In the genomic region with DNA sequence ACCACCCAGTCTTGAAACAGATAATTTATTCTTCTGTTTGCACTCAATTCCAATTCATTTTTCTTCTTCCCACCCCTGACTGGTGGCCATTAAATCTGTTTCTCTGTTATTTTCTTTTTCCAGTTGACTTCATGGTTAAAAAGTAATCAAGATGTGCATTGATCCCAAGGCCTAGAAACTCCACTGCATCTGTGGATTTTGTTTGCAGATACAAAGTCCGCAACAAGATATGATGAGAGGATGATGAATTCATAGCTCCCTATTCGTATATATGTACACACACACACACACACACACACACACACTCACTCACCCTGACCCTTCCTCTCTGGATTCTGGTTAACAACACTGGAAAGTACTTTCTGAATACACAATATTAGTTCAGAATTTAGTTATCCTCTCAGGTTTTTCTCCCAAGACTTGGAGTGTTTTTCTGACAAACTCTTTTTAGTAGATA, we compare ENCODE assay signal across 27 cellular contexts. TPM values are rescaled to one million over a fixed set of nuclear protein-coding genes. Genes with fewer than 3 reads are reported as not detected.
DNase-seq lines count a peak whose midpoint lies in the region; ATAC-seq, FAIRE-seq and TF ChIP-seq lines count a peak whose summit lies in the region.
"Had no signal": no experiment of that assay in that cellular context is flagged by ENCODE, and none has a peak within 500 bp of the region (broad histone marks: within the 10 kb centered on the region; RNA-seq: fewer than 3 reads in every experiment).

No MANE protein-coding gene starts in this region.

- H3K4me2 ChIP-seq in Karpas-422 (ENCODE audit: low read depth, low read length, poor library complexity, severe bottlenecking), result no peak overlapping the region
- no peak overlapping the region for H3K4me2 ChIP-seq in endothelial cell of umbilical vein (ENCODE audit: insufficient read depth, low read length)

- ATAC-seq in HG03108 (IDR thresholded peaks at IDR 0.05; ENCODE audit: unreplicated experiment), result no peak

- H2AFZ ChIP-seq in Karpas-422 (ENCODE audit: low read length) (no peak overlapping the region), endothelial cell of umbilical vein (ENCODE audit: low read depth, low read length) (no peak overlapping the region)

- dilution Hi-C loops in endothelial cell of umbilical vein (cut with MboI; ENCODE audit: extremely low pct_ligation_motif_present, low sequenced_read_pairs), result no loop called here

- CTCF ChIA-PET in endothelial cell of umbilical vein (lab: Charles Lee), result no interaction called here

- peak; percentile 31 for FAIRE-seq in endothelial cell of umbilical vein (lab: Jason Lieb, UNC)
- FAIRE-seq: GM19239, RCC 7860 had no signal

- H3K4me1 Mint-ChIP-seq in type B pancreatic cell (ENCODE audit: unreplicated experiment), result peaks cover 19% of the 10 kb centered on the region

- H3K9me2 ChIP-seq in Karpas-422 (replicated peaks; ENCODE audit: insufficient read depth, low read length), result no peaks in the 10 kb centered on the region

- 34% methylated on average over 2 of the region's 2 CpGs for WGBS in liver
- WGBS in thyroid gland, 2 donors, result 95 to 97% methylated on average over 2 of the region's 2 CpGs

- no peaks in the 10 kb centered on the region for H3K27me3 ChIP-seq in Karpas-422 (ENCODE audit: low read length)
- H3K27me3 ChIP-seq in endothelial cell of umbilical vein (ENCODE audit: control insufficient read depth in 2 of 2, insufficient read depth in 2 of 2, low read length in 2 of 2), result no peaks in the 10 kb centered on the region
- no peaks in the 10 kb centered on the region for H3K27me3 ChIP-seq in liver (ENCODE audit: control insufficient read depth in 4 of 4, insufficient read depth in 4 of 4, low read length in 3 of 4)
- no peaks in the 10 kb centered on the region for H3K27me3 ChIP-seq in thyroid gland
- H3K27me3 ChIP-seq in dorsolateral prefrontal cortex, result no peaks in the 10 kb centered on the region

- H3K27me3 Mint-ChIP-seq in type B pancreatic cell, result no peaks in the 10 kb centered on the region
- H3K27me3 Mint-ChIP-seq: CD4-positive, alpha-beta memory T cell had no signal

- H3K79me2 ChIP-seq in Karpas-422 (ENCODE audit: low read length) (no peaks in the 10 kb centered on the region), endothelial cell of umbilical vein (ENCODE audit: control insufficient read depth, insufficient read depth, low read length) (no peaks in the 10 kb centered on the region)

- H3K27ac Mint-ChIP-seq in type B pancreatic cell, result peak overlapping the region; percentile 22

- POLR2A ChIA-PET in endothelial cell of umbilical vein (lab: Charles Lee), result no interaction called here

- TF ChIP-seq CTCF in endothelial cell of umbilical vein (IDR thresholded peaks at IDR 0.05; ENCODE audit: extremely low read depth in 1 of 2, insufficient read depth in 1 of 2, low read depth in 1 of 2, low read length in 2 of 2), result no peak
- no peak for TF ChIP-seq CTCF in liver (IDR thresholded peaks at IDR 0.05; ENCODE audit: low read depth, low read length, missing input control)
- no peak for TF ChIP-seq CTCF in type B pancreatic cell (conservative IDR thresholded peaks at IDR 0.05)
- no peak for TF ChIP-seq CTCF in thyroid gland (IDR thresholded peaks at IDR 0.05)
- TF ChIP-seq CTCF in dorsolateral prefrontal cortex (IDR thresholded peaks at IDR 0.05 in 54 of 56, conservative IDR thresholded peaks at IDR 0.05 in 2 of 56; ENCODE audit: low read depth in 1 of 56, partially characterized antibody in 56 of 56), result no peak

- H3K4me1 ChIP-seq in Karpas-422 (ENCODE audit: low read length), result peaks cover 82% of the 10 kb centered on the region
- no peaks in the 10 kb centered on the region for H3K4me1 ChIP-seq in endothelial cell of umbilical vein (ENCODE audit: control insufficient read depth, extremely low read depth, insufficient read depth, low read length)
- H3K4me1 ChIP-seq in liver (ENCODE audit: control insufficient read depth in 4 of 4, insufficient read depth in 4 of 4, low read length in 3 of 4), result peaks cover 0 to 28% (median 17%) of the 10 kb centered on the region in 4 donors
- H3K4me1 ChIP-seq in thyroid gland, result no peaks in the 10 kb centered on the region

- H3K9me3 ChIP-seq in Karpas-422 (ENCODE audit: low read length) (no peaks in the 10 kb centered on the region), endothelial cell of umbilical vein (replicated peaks; ENCODE audit: control insufficient read depth, insufficient read depth, low read length) (no peaks in the 10 kb centered on the region), liver (ENCODE audit: control insufficient read depth in 4 of 4, low read length in 3 of 4) (no peaks in the 10 kb centered on the region), thyroid gland (no peaks in the 10 kb centered on the region)

- intact Hi-C loops in endothelial cell of umbilical vein (cut with micrococcal nuclease), result no loop called here
- intact Hi-C loops in thyroid gland (cut with DNase I), result loop anchor here (10.0 kb wide), 1 partner anchor 149 kb away; no protein-coding TSS in a partner anchor
- intact Hi-C loops in dorsolateral prefrontal cortex (cut with DNase I), result no loop called here

- H3K27ac ChIP-seq in Karpas-422 (ENCODE audit: low read length) (0 out of 2 replicates have a peak overlapping the region, but pooled peaks have one; percentile 27), endothelial cell of umbilical vein (ENCODE audit: insufficient read depth, low read depth, low read length) (no peak overlapping the region), liver (ENCODE audit: low read depth in 1 of 2, low read length in 2 of 2) (peak overlapping the region; percentile 24 to 39), thyroid gland (no peak overlapping the region), dorsolateral prefrontal cortex (no peak overlapping the region)
- H3K27ac ChIP-seq: SK-N-MC had no signal

- DNase-seq in Karpas-422, result no peak
- no peak for DNase-seq in endothelial cell of umbilical vein (ENCODE audit: low read depth, low spot score)
- DNase-seq in type B pancreatic cell (ENCODE audit: extremely low spot score, unreplicated experiment), result no peak
- DNase-seq in thyroid gland, result no peak
- no peak for DNase-seq in dorsolateral prefrontal cortex
- DNase-seq: C1 segment of cervical spinal cord; CD4-positive, alpha-beta memory T cell; DMS 273 treated with DMSO at 0.1 percent for 48 hours; DND-41; H7; Kasumi-1; MV-4-11; NCI-H1105; NCI-H1436 treated with DMSO at 0.1 percent for 48 hours; NCI-H187 treated with DMSO at 0.1 percent for 48 hours; NCI-H2171 treated with DMSO at 0.1 percent for 48 hours; NCI-H345; NCI-H524; NCI-H774; SIG-M5 had no signal

- H3K4me3 ChIP-seq in Karpas-422 (ENCODE audit: low read length) (no peak overlapping the region), endothelial cell of umbilical vein (replicated peaks in 1 of 3; ENCODE audit: insufficient read depth in 1 of 3, low read depth in 1 of 3, low read length in 3 of 3) (no peak overlapping the region), liver (ENCODE audit: low read depth in 1 of 3, low read length in 3 of 3) (no peak overlapping the region), thyroid gland (replicated peaks in 1 of 3) (no peak overlapping the region), dorsolateral prefrontal cortex (no peak overlapping the region)
- H3K4me3 ChIP-seq: SK-N-MC had no signal

- H4K20me1 ChIP-seq in Karpas-422 (ENCODE audit: insufficient read depth, low read depth, low read length) (no peaks in the 10 kb centered on the region), endothelial cell of umbilical vein (replicated peaks; ENCODE audit: control insufficient read depth, extremely low read depth, insufficient read depth, low read length) (no peaks in the 10 kb centered on the region)

- H3K4me3 Mint-ChIP-seq in type B pancreatic cell, result peak overlapping the region; percentile 3
- H3K4me3 Mint-ChIP-seq: CD4-positive, alpha-beta memory T cell had no signal

- TF ChIP-seq POLR2A in endothelial cell of umbilical vein (IDR thresholded peaks at IDR 0.05; ENCODE audit: low read depth, low read length), result no peak
- no peak for TF ChIP-seq POLR2A in thyroid gland (IDR thresholded peaks at IDR 0.05)

- H3K9me3 Mint-ChIP-seq in type B pancreatic cell, result no peaks in the 10 kb centered on the region
- H3K9me3 Mint-ChIP-seq: CD4-positive, alpha-beta memory T cell had no signal

- BruUV-seq in endothelial cell of umbilical vein (replicated peaks; lab: Mats Ljungman, UMichigan), result no TSS peak

- H3K36me3 ChIP-seq in Karpas-422 (ENCODE audit: insufficient read depth, low read length) (no peaks in the 10 kb centered on the region), endothelial cell of umbilical vein (ENCODE audit: control insufficient read depth in 2 of 2, extremely low read depth in 1 of 2, insufficient read depth in 2 of 2, low read length in 2 of 2) (peaks cover 31 to 45% of the 10 kb centered on the region in 2 experiments), liver (ENCODE audit: control insufficient read depth in 4 of 4, insufficient read depth in 3 of 4, low read depth in 1 of 4, low read length in 3 of 4) (peaks cover 2 to 40% (median 9%) of the 10 kb centered on the region in 4 donors), thyroid gland (peaks cover 13 to 31% of the 10 kb centered on the region in 2 donors)

- no peaks in the 10 kb centered on the region for H3K9me1 ChIP-seq in endothelial cell of umbilical vein (replicated peaks; ENCODE audit: control insufficient read depth, extremely low read depth, insufficient read depth, low read length)

- H3K9ac ChIP-seq in Karpas-422 (ENCODE audit: low read length), result no peak overlapping the region
- no peak overlapping the region for H3K9ac ChIP-seq in endothelial cell of umbilical vein (replicated peaks; ENCODE audit: extremely low read depth, insufficient read depth, low read length)
- H3K9ac ChIP-seq in liver (ENCODE audit: low read depth in 1 of 2, low read length in 2 of 2), result no peak overlapping the region

- peak; percentile 48 to 58 for TF ChIP-seq RAD21 in liver (IDR thresholded peaks at IDR 0.05)

- H3K36me3 Mint-ChIP-seq in type B pancreatic cell, result peaks cover 47% of the 10 kb centered on the region

RNA-seq across cellular contexts. Expression of gene CD180, which starts 52.4 kb away (rescaled TPM):
- total RNA-seq in Karpas-422 (2014; rRNA removed; shearing (Covaris generic); ENCODE audit: low replicate concordance), result 38.0 and 90.7 TPM in 2 replicates
- total RNA-seq in endothelial cell of umbilical vein, result not detected in 2 replicates
- not detected in 2 replicates for polyA plus RNA-seq in endothelial cell of umbilical vein
- polyA plus RNA-seq in endothelial cell of umbilical vein (2011; cell fraction: cytosol; rRNA removed), result not detected in 2 replicates
- not detected in 2 replicates for polyA plus RNA-seq in endothelial cell of umbilical vein (2011; cell fraction: nucleus; rRNA removed)
- polyA plus RNA-seq in endothelial cell of umbilical vein (2012), result not detected in 2 replicates
- polyA minus RNA-seq in endothelial cell of umbilical vein, result not detected in 2 replicates
- polyA minus RNA-seq in endothelial cell of umbilical vein (2011; cell fraction: cytosol; rRNA and poly(A)+ RNA removed), result not detected
- polyA minus RNA-seq in endothelial cell of umbilical vein (2011; cell fraction: nucleus; rRNA and poly(A)+ RNA removed), result not detected in 2 replicates
- 1 to 10 TPM in 1 of 2 donors, under 1 TPM in 1; 0.75 to 3.7 TPM for total RNA-seq in liver
- polyA plus RNA-seq in liver, result under 1 TPM; 0.33 to 0.81 TPM
- total RNA-seq in type B pancreatic cell (ENCODE audit: low replicate concordance), result not detected in 2 replicates
- total RNA-seq in thyroid gland, result 1 to 10 TPM in 1 of 4 donors, under 1 TPM in 3; 0.20 to 1.1 (median 0.61) TPM
- total RNA-seq in dorsolateral prefrontal cortex, result 1 to 10 TPM in 35 of 120 experiments, under 1 TPM in 84, not detected in 1; 0.16 to 3.3 (median 0.61) TPM
- total RNA-seq: A673, H7, HT-29 had no signal

Comparison
In these comparisons a context has a peak if more than half of its experiments do, and no peak if none do; other contexts are left out.
1. H3K27ac ChIP-seq: peak in Karpas-422 (single experiment) and liver (2 of 2); none in endothelial cell of umbilical vein (single experiment), thyroid gland (0 of 3) and dorsolateral prefrontal cortex (0 of 59).